In genomic region chr19:40603719-40604646, GRCh38 we compare ENCODE assay signal across 8 cellular contexts. TPM values are rescaled to one million over a fixed set of nuclear protein-coding genes. Genes with fewer than 3 reads are reported as not detected.
DNase-seq lines count a peak whose midpoint lies in the region; ATAC-seq and FAIRE-seq lines count a peak whose summit lies in the region.

No MANE protein-coding gene starts in this region.

- peak; percentile 60 for FAIRE-seq in colon (lab: Jason Lieb, UNC)

- ATAC-seq in GM19025 (IDR thresholded peaks at IDR 0.05; ENCODE audit: low read depth, unreplicated experiment) (peak; percentile 69), HG03342 (IDR thresholded peaks at IDR 0.05; ENCODE audit: unreplicated experiment) (peak; percentile 72)

- DNase-seq in AG08396 (ENCODE audit: low spot score) (peak; percentile 96), NCI-H460 (ENCODE audit: extremely low read depth, low read depth) (peak; percentile 96), kidney tubule cell (ENCODE audit: low spot score) (peak; percentile 97)
- peak; percentile 97 to 98 for DNase-seq in activated CD4-positive, alpha-beta T cell treated with anti-CD3 and anti-CD28 coated beads for 4 hours
- DNase-seq in stimulated activated CD4-positive, alpha-beta T cell treated with anti-CD3 and anti-CD28 coated beads, Interleukin-1b, Interleukin-23, amount 100 ng/mL, for 24 hours (ENCODE audit: low read depth in 4 of 4, low spot score in 1 of 4) = peak; percentile 84 to 95 (median 87)

RNA-seq across cellular contexts. Expression of gene LTBP4, which starts 2.8 kb away (rescaled TPM):
- total RNA-seq in NCI-H460 (2014; rRNA removed; shearing (Covaris generic)) = 24.2 and 29.9 TPM in 2 replicates
- polyA plus RNA-seq in NCI-H460 (2014; cell fraction: nucleus; rRNA removed) = 191 and 335 TPM in 2 replicates

RNA-seq across cellular contexts. Expression of gene SHKBP1, which starts 27.3 kb away (rescaled TPM):
- 23.0 and 25.7 TPM in 2 replicates for total RNA-seq in NCI-H460 (2014; rRNA removed; shearing (Covaris generic))
- polyA plus RNA-seq in NCI-H460 (2014; cell fraction: nucleus; rRNA removed) = 31.0 and 41.7 TPM in 2 replicates

Comparison
In these comparisons a context has a peak if more than half of its experiments do, and no peak if none do; other contexts are left out.
1. Peak in every context shown above with its lines: DNase-seq and ATAC-seq.